ENCODE assay signal across 1 cellular context in the genomic region with DNA sequence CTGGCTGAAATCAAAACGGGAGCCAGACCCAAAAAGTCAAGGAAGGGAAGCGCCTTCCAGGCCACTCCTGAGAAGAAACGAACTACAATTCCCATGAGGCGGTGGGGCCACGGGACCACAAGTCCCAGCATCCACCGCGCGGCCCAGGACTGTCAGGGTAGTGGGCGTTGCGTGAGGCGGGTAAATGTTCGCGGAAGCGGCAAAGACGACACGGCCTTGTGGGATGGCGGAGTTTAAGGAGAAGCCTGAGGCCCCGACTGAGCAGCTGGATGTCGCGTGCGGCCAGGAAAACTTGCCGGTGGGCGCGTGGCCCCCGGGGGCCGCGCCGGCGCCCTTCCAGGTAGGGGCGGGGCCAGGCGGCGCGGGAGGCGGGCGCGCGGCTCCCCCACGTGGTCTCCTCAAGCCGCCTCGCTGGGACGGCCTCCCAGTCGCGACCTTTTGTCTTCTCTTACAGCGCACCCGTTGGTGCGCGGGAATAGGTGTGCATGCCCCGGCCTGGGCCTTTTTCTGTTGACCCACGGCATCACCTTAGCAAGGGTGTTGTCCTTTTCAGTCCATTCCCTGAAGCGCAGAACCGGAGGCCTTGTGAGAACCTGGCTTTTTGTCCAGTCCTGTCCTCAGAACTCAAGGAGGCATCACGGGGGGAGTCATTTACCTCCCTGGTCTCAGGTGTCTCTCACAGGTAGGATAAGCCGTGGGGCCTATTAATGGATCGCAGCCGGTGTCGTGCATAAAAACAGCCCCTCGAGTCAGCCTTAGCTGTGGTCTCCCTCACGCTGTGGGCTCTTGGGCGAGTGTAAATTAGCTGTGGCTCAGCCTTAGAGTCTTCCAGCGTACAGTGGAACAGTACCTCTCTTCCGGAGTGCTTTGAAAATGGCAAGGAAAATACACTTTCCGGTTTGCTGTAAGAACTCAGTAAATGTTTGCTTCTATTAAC.
TF ChIP-seq lines count a peak whose summit lies in the region.

A gene (plus strand): TSS at position 183 of the 937 bp plus-strand sequence. CDS start 2 bp downstream, at position 185.

TF ChIP-seq in HepG2, 621 proteins besides CTCF, POLR2A, EP300 and RAD21 (continued from another document):
- TF ChIP-seq FOXO1 (CRISPR knock-in tag; IDR thresholded peaks at IDR 0.05) (peak; percentile 36; the same call in 1 of the 2 replicates), ZNF383 (CRISPR knock-in tag; IDR thresholded peaks at IDR 0.05; ENCODE audit: borderline replicate concordance) (no peak), AGO2 (optimal IDR thresholded peaks at IDR 0.05; ENCODE audit: low read depth, low read length) (peak; percentile 39), NFKB2 (CRISPR knock-in tag; IDR thresholded peaks at IDR 0.05; ENCODE audit: borderline replicate concordance) (no peak; the same call in 1 of the 2 replicates), NFE2 (CRISPR knock-in tag; IDR thresholded peaks at IDR 0.05) (no peak), ZBTB20 (CRISPR knock-in tag; IDR thresholded peaks at IDR 0.05; ENCODE audit: borderline replicate concordance, low read depth) (no peak; the same call in 1 of the 2 replicates)
- TF ChIP-seq, protein P1, sequence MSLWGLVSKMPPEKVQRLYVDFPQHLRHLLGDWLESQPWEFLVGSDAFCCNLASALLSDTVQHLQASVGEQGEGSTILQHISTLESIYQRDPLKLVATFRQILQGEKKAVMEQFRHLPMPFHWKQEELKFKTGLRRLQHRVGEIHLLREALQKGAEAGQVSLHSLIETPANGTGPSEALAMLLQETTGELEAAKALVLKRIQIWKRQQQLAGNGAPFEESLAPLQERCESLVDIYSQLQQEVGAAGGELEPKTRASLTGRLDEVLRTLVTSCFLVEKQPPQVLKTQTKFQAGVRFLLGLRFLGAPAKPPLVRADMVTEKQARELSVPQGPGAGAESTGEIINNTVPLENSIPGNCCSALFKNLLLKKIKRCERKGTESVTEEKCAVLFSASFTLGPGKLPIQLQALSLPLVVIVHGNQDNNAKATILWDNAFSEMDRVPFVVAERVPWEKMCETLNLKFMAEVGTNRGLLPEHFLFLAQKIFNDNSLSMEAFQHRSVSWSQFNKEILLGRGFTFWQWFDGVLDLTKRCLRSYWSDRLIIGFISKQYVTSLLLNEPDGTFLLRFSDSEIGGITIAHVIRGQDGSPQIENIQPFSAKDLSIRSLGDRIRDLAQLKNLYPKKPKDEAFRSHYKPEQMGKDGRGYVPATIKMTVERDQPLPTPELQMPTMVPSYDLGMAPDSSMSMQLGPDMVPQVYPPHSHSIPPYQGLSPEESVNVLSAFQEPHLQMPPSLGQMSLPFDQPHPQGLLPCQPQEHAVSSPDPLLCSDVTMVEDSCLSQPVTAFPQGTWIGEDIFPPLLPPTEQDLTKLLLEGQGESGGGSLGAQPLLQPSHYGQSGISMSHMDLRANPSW (CRISPR knock-in tag; IDR thresholded peaks at IDR 0.05; ENCODE audit: borderline replicate concordance): no peak
- TF ChIP-seq, protein P2, sequence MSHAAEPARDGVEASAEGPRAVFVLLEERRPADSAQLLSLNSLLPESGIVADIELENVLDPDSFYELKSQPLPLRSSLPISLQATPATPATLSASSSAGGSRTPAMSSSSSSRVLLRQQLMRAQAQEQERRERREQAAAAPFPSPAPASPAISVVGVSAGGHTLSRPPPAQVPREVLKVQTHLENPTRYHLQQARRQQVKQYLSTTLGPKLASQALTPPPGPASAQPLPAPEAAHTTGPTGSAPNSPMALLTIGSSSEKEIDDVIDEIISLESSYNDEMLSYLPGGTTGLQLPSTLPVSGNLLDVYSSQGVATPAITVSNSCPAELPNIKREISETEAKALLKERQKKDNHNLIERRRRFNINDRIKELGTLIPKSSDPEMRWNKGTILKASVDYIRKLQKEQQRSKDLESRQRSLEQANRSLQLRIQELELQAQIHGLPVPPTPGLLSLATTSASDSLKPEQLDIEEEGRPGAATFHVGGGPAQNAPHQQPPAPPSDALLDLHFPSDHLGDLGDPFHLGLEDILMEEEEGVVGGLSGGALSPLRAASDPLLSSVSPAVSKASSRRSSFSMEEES (CRISPR knock-in tag; IDR thresholded peaks at IDR 0.05): 0 out of 2 replicates have a peak, but pooled peaks have one; percentile 15
- TF ChIP-seq, protein P3, sequence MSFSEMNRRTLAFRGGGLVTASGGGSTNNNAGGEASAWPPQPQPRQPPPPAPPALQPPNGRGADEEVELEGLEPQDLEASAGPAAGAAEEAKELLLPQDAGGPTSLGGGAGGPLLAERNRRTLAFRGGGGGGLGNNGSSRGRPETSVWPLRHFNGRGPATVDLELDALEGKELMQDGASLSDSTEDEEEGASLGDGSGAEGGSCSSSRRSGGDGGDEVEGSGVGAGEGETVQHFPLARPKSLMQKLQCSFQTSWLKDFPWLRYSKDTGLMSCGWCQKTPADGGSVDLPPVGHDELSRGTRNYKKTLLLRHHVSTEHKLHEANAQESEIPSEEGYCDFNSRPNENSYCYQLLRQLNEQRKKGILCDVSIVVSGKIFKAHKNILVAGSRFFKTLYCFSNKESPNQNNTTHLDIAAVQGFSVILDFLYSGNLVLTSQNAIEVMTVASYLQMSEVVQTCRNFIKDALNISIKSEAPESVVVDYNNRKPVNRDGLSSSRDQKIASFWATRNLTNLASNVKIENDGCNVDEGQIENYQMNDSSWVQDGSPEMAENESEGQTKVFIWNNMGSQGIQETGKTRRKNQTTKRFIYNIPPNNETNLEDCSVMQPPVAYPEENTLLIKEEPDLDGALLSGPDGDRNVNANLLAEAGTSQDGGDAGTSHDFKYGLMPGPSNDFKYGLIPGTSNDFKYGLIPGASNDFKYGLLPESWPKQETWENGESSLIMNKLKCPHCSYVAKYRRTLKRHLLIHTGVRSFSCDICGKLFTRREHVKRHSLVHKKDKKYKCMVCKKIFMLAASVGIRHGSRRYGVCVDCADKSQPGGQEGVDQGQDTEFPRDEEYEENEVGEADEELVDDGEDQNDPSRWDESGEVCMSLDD (CRISPR knock-in tag; IDR thresholded peaks at IDR 0.05; ENCODE audit: borderline replicate concordance): 0 out of 2 replicates have a peak, but pooled peaks have one; percentile 63
